8 cellular contexts compared by ENCODE assay signal in genomic region chr9:93028448-93029006, GRCh38. TPM values are rescaled to one million over a fixed set of nuclear protein-coding genes. Genes with fewer than 3 reads are reported as not detected.
DNase-seq lines count a peak whose midpoint lies in the region; ATAC-seq and TF ChIP-seq lines count a peak whose summit lies in the region.

No MANE protein-coding gene starts in this region.

- H2AFZ ChIP-seq in OCI-LY1 (ENCODE audit: low read length): no peak overlapping the region

- H3K36me3 ChIP-seq in OCI-LY1 (ENCODE audit: insufficient read depth, low read length) (peaks cover 26% of the 10 kb centered on the region; the same call in 1 of the 2 replicates), H7 (replicated peaks; ENCODE audit: control insufficient read depth, insufficient read depth, low read length) (no peaks in the 10 kb centered on the region), gastroesophageal sphincter (no peaks in the 10 kb centered on the region)

- H3K9me3 ChIP-seq in OCI-LY1 (ENCODE audit: low read length): no peaks in the 10 kb centered on the region
- H3K9me3 ChIP-seq in gastroesophageal sphincter: no peaks in the 10 kb centered on the region

- H3K4me3 Mint-ChIP-seq in activated T-helper 2 cell treated with anti-CD3 and anti-CD28 coated beads, Interferon-gamma antibody, Interleukin-2, Interleukin-4, amounts not matched to agents 10 μg/mL and 5 μg/mL and 100 μg/mL, durations not matched to agents 14 hours and 24 hours and 36 hours (ENCODE audit: low read depth): peak overlapping the region; percentile 63

- DNase-seq in GM13977 (ENCODE audit: low spot score) (peak; percentile 74), H7 (no peak), erythroblast (lab: John Stamatoyannopoulos, UW) (no peak)
- DNase-seq in activated T-helper 2 cell treated with anti-CD3 and anti-CD28 coated beads, Interferon-gamma antibody, Interleukin-2, Interleukin-4, amounts not matched to agents 10 μg/mL and 5 μg/mL and 100 μg/mL, durations not matched to agents 14 hours and 24 hours and 36 hours (ENCODE audit: low spot score): peak; percentile 66
- DNase-seq in stimulated activated CD4-positive, alpha-beta T cell treated with anti-CD3 and anti-CD28 coated beads, Interleukin-4, amount 100 ng/mL, for 1 hour: peak; percentile 30

- H3K27ac Mint-ChIP-seq in activated T-helper 2 cell treated with anti-CD3 and anti-CD28 coated beads, Interferon-gamma antibody, Interleukin-2, Interleukin-4, amounts not matched to agents 10 μg/mL and 5 μg/mL and 100 μg/mL, durations not matched to agents 14 hours and 24 hours and 36 hours: peak overlapping the region; percentile 93

- ATAC-seq in gastroesophageal sphincter: no peak
- ATAC-seq in HG02885 (IDR thresholded peaks at IDR 0.05; ENCODE audit: poor library complexity, unreplicated experiment): no peak

- no peaks in the 10 kb centered on the region for H3K9me3 Mint-ChIP-seq in activated T-helper 2 cell treated with anti-CD3 and anti-CD28 coated beads, Interferon-gamma antibody, Interleukin-2, Interleukin-4, amounts not matched to agents 10 μg/mL and 5 μg/mL and 100 μg/mL, durations not matched to agents 14 hours and 24 hours and 36 hours

- in situ Hi-C loops in GM13977 (cut with MboI; ENCODE audit: low pct_unique_long_range_greater_than_20kb, low sequenced_read_pairs, unreplicated experiment): no loop called here

- H3K9me2 ChIP-seq in OCI-LY1 (ENCODE audit: low read depth, low read length): no peaks in the 10 kb centered on the region

- TF ChIP-seq CTCF in GM13977 (IDR thresholded peaks at IDR 0.05; ENCODE audit: extremely low read depth, insufficient read depth, missing control alignments): no peak
- no peak for TF ChIP-seq CTCF in OCI-LY1 (IDR thresholded peaks at IDR 0.05; ENCODE audit: low read length)
- TF ChIP-seq CTCF in gastroesophageal sphincter (IDR thresholded peaks at IDR 0.05): no peak

- H3K4me2 ChIP-seq in OCI-LY1 (ENCODE audit: low read length): peak overlapping the region; percentile 17; the same call in 1 of the 2 replicates

- H3K79me2 ChIP-seq in OCI-LY1 (ENCODE audit: insufficient read depth, low read length): no peaks in the 10 kb centered on the region

- 55 to 100% methylated on average over 1 to 6 of the region's 6 CpGs for WGBS in gastroesophageal sphincter (ENCODE audit: low coverage in 1 of 2), 2 donors

- peaks cover 67% of the 10 kb centered on the region for H3K36me3 Mint-ChIP-seq in activated T-helper 2 cell treated with anti-CD3 and anti-CD28 coated beads, Interferon-gamma antibody, Interleukin-2, Interleukin-4, amounts not matched to agents 10 μg/mL and 5 μg/mL and 100 μg/mL, durations not matched to agents 14 hours and 24 hours and 36 hours (ENCODE audit: low read depth)

- no peak for TF ChIP-seq POLR2A in gastroesophageal sphincter (IDR thresholded peaks at IDR 0.05)
- TF ChIP-seq POLR2A in erythroblast (IDR thresholded peaks at IDR 0.05; ENCODE audit: low read length): no peak

- no peak for TF ChIP-seq EP300 in gastroesophageal sphincter (IDR thresholded peaks at IDR 0.05)

- no peak overlapping the region for H3K9ac ChIP-seq in OCI-LY1 (ENCODE audit: low read length)

- H3K4me3 ChIP-seq in OCI-LY1 (ENCODE audit: low read depth, low read length, poor library complexity, severe bottlenecking) (no peak overlapping the region), H7 (ENCODE audit: insufficient read depth, low read depth, low read length) (no peak overlapping the region), gastroesophageal sphincter (no peak overlapping the region)

- H3K27me3 ChIP-seq in OCI-LY1 (ENCODE audit: insufficient read depth, low read length): no peaks in the 10 kb centered on the region
- H3K27me3 ChIP-seq in H7 (ENCODE audit: control insufficient read depth, insufficient read depth, low read length): no peaks in the 10 kb centered on the region
- no peaks in the 10 kb centered on the region for H3K27me3 ChIP-seq in gastroesophageal sphincter

- no peaks in the 10 kb centered on the region for H3K27me3 Mint-ChIP-seq in activated T-helper 2 cell treated with anti-CD3 and anti-CD28 coated beads, Interferon-gamma antibody, Interleukin-2, Interleukin-4, amounts not matched to agents 10 μg/mL and 5 μg/mL and 100 μg/mL, durations not matched to agents 14 hours and 24 hours and 36 hours (ENCODE audit: low read depth)

- H3K4me1 Mint-ChIP-seq in activated T-helper 2 cell treated with anti-CD3 and anti-CD28 coated beads, Interferon-gamma antibody, Interleukin-2, Interleukin-4, amounts not matched to agents 10 μg/mL and 5 μg/mL and 100 μg/mL, durations not matched to agents 14 hours and 24 hours and 36 hours (ENCODE audit: low read depth): peaks cover 37% of the 10 kb centered on the region

- no peaks in the 10 kb centered on the region for H4K20me1 ChIP-seq in OCI-LY1 (ENCODE audit: insufficient read depth, low read length)

- H3K4me1 ChIP-seq in OCI-LY1 (ENCODE audit: insufficient read depth, low read length, severe bottlenecking) (peaks cover 13% of the 10 kb centered on the region), gastroesophageal sphincter (no peaks in the 10 kb centered on the region)

- no peaks in the 10 kb centered on the region for H3F3A ChIP-seq in OCI-LY1 (ENCODE audit: insufficient read depth, low read length)

- intact Hi-C loops in activated T-helper 2 cell treated with anti-CD3 and anti-CD28 coated beads, Interferon-gamma antibody, Interleukin-2, Interleukin-4, amounts not matched to agents 10 μg/mL and 5 μg/mL and 100 μg/mL, durations not matched to agents 14 hours and 24 hours and 36 hours (cut with micrococcal nuclease): no loop called here

- H3K27ac ChIP-seq in OCI-LY1 (ENCODE audit: low read depth, low read length, poor library complexity, severe bottlenecking) (peak overlapping the region; percentile 12), gastroesophageal sphincter (no peak overlapping the region)

RNA-seq across cellular contexts. Expression of gene SUSD3, which starts 30.0 kb away (rescaled TPM):
- 29.7 and 36.4 TPM in 2 replicates for total RNA-seq in activated T-helper 2 cell treated with anti-CD3 and anti-CD28 coated beads, Interferon-gamma antibody, Interleukin-2, Interleukin-4, amounts not matched to agents 10 μg/mL and 5 μg/mL and 100 μg/mL, durations not matched to agents 14 hours and 24 hours and 36 hours
- total RNA-seq in H7 (2014; rRNA removed; shearing (Covaris generic)): 20.3 and 25.1 TPM in 2 replicates
- total RNA-seq in gastroesophageal sphincter: 1 to 10 TPM in 3 of 4 donors, not detected in 1; 1.5 to 4.7 (median 2.1) TPM

Comparison
In these comparisons a context has a peak if more than half of its experiments do, and no peak if none do; other contexts are left out.
1. DNase-seq: peak in GM13977 (single experiment), activated T-helper 2 cell treated with anti-CD3 and anti-CD28 coated beads, Interferon-gamma antibody, Interleukin-2, Interleukin-4, amounts not matched to agents 10 μg/mL and 5 μg/mL and 100 μg/mL, durations not matched to agents 14 hours and 24 hours and 36 hours (single experiment) and stimulated activated CD4-positive, alpha-beta T cell treated with anti-CD3 and anti-CD28 coated beads, Interleukin-4, amount 100 ng/mL, for 1 hour (single experiment); none in H7 (single experiment) and erythroblast (0 of 2).